9 cellular contexts compared by ENCODE assay signal in genomic region chr22:43128928-43129424, GRCh38. TPM values are rescaled to one million over a fixed set of nuclear protein-coding genes. Genes with fewer than 3 reads are reported as not detected.
DNase-seq lines count a peak whose midpoint lies in the region; ATAC-seq and TF ChIP-seq lines count a peak whose summit lies in the region.
"Had no signal": no experiment of that assay in that cellular context is flagged by ENCODE, and none has a peak within 500 bp of the region (broad histone marks: within the 10 kb centered on the region; RNA-seq: fewer than 3 reads in every experiment).

No MANE protein-coding gene starts in this region.

- H3K4me1 ChIP-seq in hepatocyte (ENCODE audit: insufficient read depth) (peaks cover 42% of the 10 kb centered on the region), esophagus muscularis mucosa (peaks cover 0 to 10% (median 4%) of the 10 kb centered on the region in 4 donors)

- no peak for ATAC-seq in HG03175 (IDR thresholded peaks at IDR 0.05; ENCODE audit: unreplicated experiment)

- no peak overlapping the region for H2AFZ ChIP-seq in hepatocyte

- no peaks in the 10 kb centered on the region for H3K27me3 ChIP-seq in hepatocyte
- no peaks in the 10 kb centered on the region for H3K27me3 ChIP-seq in esophagus muscularis mucosa

- no peaks in the 10 kb centered on the region for H3K9me2 ChIP-seq in hepatocyte (replicated peaks; ENCODE audit: insufficient read depth)

- H3K4me2 ChIP-seq in hepatocyte: peak overlapping the region; percentile 41

- intact Hi-C loops in esophagus muscularis mucosa (cut with DNase I): no loop called here

- 67% methylated on average over 20 of the region's 20 CpGs for WGBS in hepatocyte (ENCODE audit: low lambda C conversion rate, missing lambda C conversion rate)
- WGBS in esophagus muscularis mucosa: 69% methylated on average over 20 of the region's 20 CpGs

- no peaks in the 10 kb centered on the region for H3K79me2 ChIP-seq in hepatocyte

- TF ChIP-seq CTCF in hepatocyte (IDR thresholded peaks at IDR 0.05; ENCODE audit: poor library complexity) (no peak), esophagus muscularis mucosa (IDR thresholded peaks at IDR 0.05) (no peak)

- no peaks in the 10 kb centered on the region for H4K20me1 ChIP-seq in hepatocyte (ENCODE audit: insufficient read depth, poor library complexity, severe bottlenecking)

- no peak for TF ChIP-seq EP300 in esophagus muscularis mucosa (IDR thresholded peaks at IDR 0.05)

- TF ChIP-seq POLR2A in esophagus muscularis mucosa (IDR thresholded peaks at IDR 0.05; ENCODE audit: low read depth): no peak

- H3K4me3 ChIP-seq in hepatocyte: no peak overlapping the region
- no peak overlapping the region for H3K4me3 ChIP-seq in esophagus muscularis mucosa

- peak; percentile 39 for DNase-seq in DMS79 treated with DMSO at 0.1 percent for 48 hours (lab: John Stamatoyannopoulos, UW)
- DNase-seq in NCI-H2107 treated with DMSO at 0.1 percent for 48 hours (lab: John Stamatoyannopoulos, UW; ENCODE audit: unreplicated experiment): peak; percentile 58
- DNase-seq in hepatocyte (ENCODE audit: low spot score): peak; percentile 76
- no peak for DNase-seq in esophagus muscularis mucosa (ENCODE audit: extremely low spot score)
- no peak for DNase-seq in CD1c-positive myeloid dendritic cell (ENCODE audit: extremely low spot score)
- DNase-seq: activated CD4-positive, alpha-beta T cell treated with anti-CD3 and anti-CD28 coated beads, Interleukin-2, amount 10 ng/mL, durations not matched to agents 7 days and 5 days; NCI-H82; nephron progenitor cell had no signal

- H3K9me3 ChIP-seq in hepatocyte (ENCODE audit: low read depth): no peaks in the 10 kb centered on the region
- no peaks in the 10 kb centered on the region for H3K9me3 ChIP-seq in esophagus muscularis mucosa

- peak overlapping the region; percentile 94 for H3K27ac ChIP-seq in hepatocyte
- H3K27ac ChIP-seq in esophagus muscularis mucosa (replicated peaks in 1 of 4): no peak overlapping the region

- H3K36me3 ChIP-seq in hepatocyte (replicated peaks; ENCODE audit: insufficient read depth, low read depth) (no peaks in the 10 kb centered on the region), esophagus muscularis mucosa (peaks cover 11 to 33% (median 21%) of the 10 kb centered on the region in 4 donors)

RNA-seq across cellular contexts. Expression of gene MCAT, which starts 14.2 kb away (rescaled TPM):
- total RNA-seq in hepatocyte (14.6 and 16.9 TPM in 2 replicates), esophagus muscularis mucosa (10 to 100 TPM; 15.8 to 32.1 (median 22.7) TPM)
- 18.3 and 24.9 TPM in 2 replicates for polyA plus RNA-seq in hepatocyte

RNA-seq across cellular contexts. Expression of gene BIK, which starts 18.4 kb away (rescaled TPM):
- total RNA-seq in hepatocyte (2.0 and 10.6 TPM in 2 replicates), esophagus muscularis mucosa (under 1 TPM in 1 of 4 donors, not detected in 3; 0.32 TPM)
- polyA plus RNA-seq in hepatocyte: 15.5 and 17.7 TPM in 2 replicates

RNA-seq across cellular contexts. Expression of gene TSPO, which starts 22.4 kb away (rescaled TPM):
- total RNA-seq in hepatocyte (61.8 and 65.3 TPM in 2 replicates), esophagus muscularis mucosa (100 to 1,000 TPM; 172 to 191 (median 182) TPM)
- 131 and 138 TPM in 2 replicates for polyA plus RNA-seq in hepatocyte

RNA-seq across cellular contexts. Expression of gene TTLL1, which starts 39.8 kb away (rescaled TPM):
- total RNA-seq in hepatocyte (4.9 and 6.4 TPM in 2 replicates), esophagus muscularis mucosa (1 to 10 TPM; 2.8 to 7.3 (median 4.1) TPM)
- polyA plus RNA-seq in hepatocyte: 8.7 and 9.5 TPM in 2 replicates

RNA-seq across cellular contexts. Expression of gene TTLL12, which starts 58.0 kb away (rescaled TPM):
- 39.6 and 40.9 TPM in 2 replicates for total RNA-seq in hepatocyte
- polyA plus RNA-seq in hepatocyte: 41.9 and 50.3 TPM in 2 replicates
- 10 to 100 TPM; 19.9 to 32.8 (median 28.0) TPM for total RNA-seq in esophagus muscularis mucosa

Comparison
In these comparisons a context has a peak if more than half of its experiments do, and no peak if none do; other contexts are left out.
1. DNase-seq: peak in DMS79 treated with DMSO at 0.1 percent for 48 hours (single experiment), NCI-H2107 treated with DMSO at 0.1 percent for 48 hours (single experiment) and hepatocyte (single experiment); none in esophagus muscularis mucosa (single experiment) and CD1c-positive myeloid dendritic cell (single experiment).